In the genomic region with DNA sequence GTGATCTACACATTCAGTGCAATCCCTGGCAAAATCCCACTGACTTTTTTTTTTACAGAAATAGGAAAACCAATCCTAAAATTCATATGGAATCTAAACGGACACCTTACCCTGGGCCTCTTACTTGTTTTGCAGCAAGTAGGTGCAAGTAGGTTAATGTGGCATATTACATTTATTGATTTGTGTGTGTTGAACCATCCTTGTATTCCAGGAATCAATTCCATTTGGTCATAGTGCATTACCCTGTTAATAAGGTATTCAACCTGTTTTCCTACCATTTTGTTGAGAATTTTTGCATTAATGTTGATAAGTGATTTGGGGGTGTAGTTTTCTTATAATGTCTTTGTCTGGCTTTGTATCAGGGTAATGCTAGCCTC, we compare ENCODE assay signal across 1 cellular context.
TF ChIP-seq lines count a peak whose summit lies in the region.

No MANE protein-coding gene starts in this region.

TF ChIP-seq in endothelial cell of umbilical vein, 7 proteins besides CTCF, POLR2A, EP300 and RAD21 (continued from another document):
- no peak for TF ChIP-seq JUN (IDR thresholded peaks at IDR 0.05; ENCODE audit: borderline replicate concordance, insufficient read depth, insufficient read length, low read depth)
- TF ChIP-seq GATA2 (IDR thresholded peaks at IDR 0.05; ENCODE audit: insufficient read depth, insufficient read length, low read depth, low read length), result no peak
- TF ChIP-seq EZH2 (IDR thresholded peaks at IDR 0.05; ENCODE audit: borderline replicate concordance, low read depth, low read length, severe bottlenecking), result no peak
- TF ChIP-seq, protein P1, sequence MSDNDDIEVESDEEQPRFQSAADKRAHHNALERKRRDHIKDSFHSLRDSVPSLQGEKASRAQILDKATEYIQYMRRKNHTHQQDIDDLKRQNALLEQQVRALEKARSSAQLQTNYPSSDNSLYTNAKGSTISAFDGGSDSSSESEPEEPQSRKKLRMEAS (IDR thresholded peaks at IDR 0.05; ENCODE audit: insufficient read depth, insufficient read length), result no peak
- TF ChIP-seq FOS (IDR thresholded peaks at IDR 0.05; ENCODE audit: borderline replicate concordance, insufficient read depth, low read length), result no peak
- TF ChIP-seq POLR2AphosphoS5 (IDR thresholded peaks at IDR 0.05; ENCODE audit: insufficient read depth, low read depth, low read length), result no peak
TF ChIP-seq in endothelial cell of umbilical vein: peak in this region for 0.
